In the genomic region with DNA sequence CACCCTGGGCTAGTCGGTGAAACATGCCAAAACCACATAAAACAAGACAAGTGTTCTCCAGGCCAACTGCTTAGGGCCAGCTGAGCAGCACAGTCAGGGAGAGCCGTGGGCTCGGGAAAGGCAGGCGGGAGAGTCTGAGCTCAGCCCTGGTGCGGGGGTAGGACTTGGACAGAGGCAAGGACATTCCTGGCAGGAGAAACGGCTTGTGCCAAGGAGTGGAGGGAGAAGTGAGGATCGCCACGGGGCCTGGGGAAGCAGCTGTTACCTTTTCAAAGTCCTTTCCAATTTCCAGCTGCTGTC, we compare ENCODE assay signal across 9 cellular contexts. TPM values are rescaled to one million over a fixed set of nuclear protein-coding genes. Genes with fewer than 3 reads are reported as not detected.
DNase-seq lines count a peak whose midpoint lies in the region; ATAC-seq and TF ChIP-seq lines count a peak whose summit lies in the region.
"Had no signal": no experiment of that assay in that cellular context is flagged by ENCODE, and none has a peak within 500 bp of the region (broad histone marks: within the 10 kb centered on the region; RNA-seq: fewer than 3 reads in every experiment).

No MANE protein-coding gene starts in this region.

- WGBS in lung, 2 donors = 22 to 31% methylated on average over 8 of the region's 8 CpGs
- 29% methylated on average over 8 of the region's 8 CpGs; no CpG with 5 or more reads in 1 of the 2 donors for WGBS in transverse colon (ENCODE audit: low coverage in 1 of 2), 2 donors

- peak; percentile 37 for ATAC-seq in lung (ENCODE audit: insufficient read depth, low FRiP score)
- ATAC-seq in CD4-positive, alpha-beta T cell (ENCODE audit: poor library complexity) = no peak
- no peak for ATAC-seq in natural killer cell treated with Interleukin-12 subunit alpha and Interleukin-12 subunit beta and Interleukin-15 and Interleukin-18, amount 100 ng/mL, for 72 hours

- CTCF ChIA-PET in CD4-positive, alpha-beta T cell (lab: Charles Lee) = no interaction called here

- no peaks in the 10 kb centered on the region for H3K27me3 ChIP-seq in lung (ENCODE audit: control insufficient read depth, insufficient read depth)
- H3K27me3 ChIP-seq in transverse colon = peaks cover 6% of the 10 kb centered on the region
- peaks cover 37% of the 10 kb centered on the region for H3K27me3 ChIP-seq in CD4-positive, alpha-beta T cell (ENCODE audit: control insufficient read depth, insufficient read depth, low read length)

- peak overlapping the region; percentile 91 for H3K27ac Mint-ChIP-seq in chondrocyte (ENCODE audit: unreplicated experiment)
- H3K27ac Mint-ChIP-seq in CD4-positive, alpha-beta T cell = no peak overlapping the region
- H3K27ac Mint-ChIP-seq in natural killer cell treated with Interleukin-12 subunit alpha and Interleukin-12 subunit beta and Interleukin-15 and Interleukin-18, amount 100 ng/mL, for 72 hours = no peak overlapping the region

- H3K4me1 ChIP-seq in lung (ENCODE audit: control insufficient read depth in 2 of 2, insufficient read depth in 2 of 2, low read length in 2 of 2) (peaks cover 0 to 12% of the 10 kb centered on the region in 2 donors), transverse colon (peaks cover 19 to 43% (median 33%) of the 10 kb centered on the region in 4 donors)

- no peaks in the 10 kb centered on the region for H3K27me3 Mint-ChIP-seq in chondrocyte (ENCODE audit: low read depth)
- peaks cover 31% of the 10 kb centered on the region for H3K27me3 Mint-ChIP-seq in CD4-positive, alpha-beta T cell
- H3K27me3 Mint-ChIP-seq in natural killer cell treated with Interleukin-12 subunit alpha and Interleukin-12 subunit beta and Interleukin-15 and Interleukin-18, amount 100 ng/mL, for 72 hours = peaks cover 13 to 32% of the 10 kb centered on the region in 2 donors

- H3K4me3 ChIP-seq in lung (no peak overlapping the region), transverse colon (no peak overlapping the region)

- intact Hi-C loops in transverse colon (cut with DNase I; ENCODE audit: low total_unique reads) = no loop called here
- intact Hi-C loops in CD4-positive, alpha-beta T cell (cut with DNase I, micrococcal nuclease) = no loop called here

- H3K9me3 ChIP-seq in lung (ENCODE audit: control insufficient read depth in 2 of 2, insufficient read depth in 1 of 2, low read length in 1 of 2) (no peaks in the 10 kb centered on the region), transverse colon (no peaks in the 10 kb centered on the region)
- H3K9me3 ChIP-seq in CD4-positive, alpha-beta T cell (ENCODE audit: control insufficient read depth, low read length) = no peaks in the 10 kb centered on the region

- H3K36me3 ChIP-seq in lung (ENCODE audit: control insufficient read depth in 2 of 2, insufficient read depth in 2 of 2, low read length in 2 of 2) = no peaks in the 10 kb centered on the region
- H3K36me3 ChIP-seq in transverse colon = no peaks in the 10 kb centered on the region

- H3K9me3 Mint-ChIP-seq in chondrocyte (ENCODE audit: low read depth) = no peaks in the 10 kb centered on the region
- no peaks in the 10 kb centered on the region for H3K9me3 Mint-ChIP-seq in CD4-positive, alpha-beta T cell
- H3K9me3 Mint-ChIP-seq in natural killer cell treated with Interleukin-12 subunit alpha and Interleukin-12 subunit beta and Interleukin-15 and Interleukin-18, amount 100 ng/mL, for 72 hours = no peaks in the 10 kb centered on the region

- POLR2A ChIA-PET in CD4-positive, alpha-beta T cell (lab: Charles Lee) = no interaction called here

- peaks cover 65% of the 10 kb centered on the region for H3K4me1 Mint-ChIP-seq in chondrocyte (ENCODE audit: low read depth)
- H3K4me1 Mint-ChIP-seq in CD4-positive, alpha-beta T cell (ENCODE audit: low read depth) = peaks cover 5% of the 10 kb centered on the region
- peaks cover 7 to 9% of the 10 kb centered on the region in 2 donors for H3K4me1 Mint-ChIP-seq in natural killer cell treated with Interleukin-12 subunit alpha and Interleukin-12 subunit beta and Interleukin-15 and Interleukin-18, amount 100 ng/mL, for 72 hours (ENCODE audit: low read depth in 2 of 2)

- H3K27ac ChIP-seq in lung (ENCODE audit: low read depth in 1 of 2, low read length in 1 of 2) (peak overlapping the region in 1 of 2 donors; percentile 12), transverse colon (peak overlapping the region; percentile 58 to 95 (median 81))
- no peak overlapping the region for H3K27ac ChIP-seq in CD4-positive, alpha-beta T cell (ENCODE audit: low read depth, low read length)

- TF ChIP-seq CTCF in chondrocyte (IDR thresholded peaks at IDR 0.05) (no peak), lung (IDR thresholded peaks at IDR 0.05; ENCODE audit: control extremely low read depth, extremely low read depth) (no peak), transverse colon (IDR thresholded peaks at IDR 0.05) (no peak)
- TF ChIP-seq CTCF in CD4-positive, alpha-beta T cell (IDR thresholded peaks at IDR 0.05) = no peak

- DNase-seq in M059J (ENCODE audit: low read depth) = peak; percentile 81
- no peak for DNase-seq in chondrocyte (ENCODE audit: low spot score)
- DNase-seq in lung (ENCODE audit: low spot score) = peak; percentile 49
- no peak for DNase-seq in transverse colon
- DNase-seq in CD4-positive, alpha-beta T cell = no peak
- no peak for DNase-seq in NCI-H774 (lab: John Stamatoyannopoulos, UW)
- no peak for DNase-seq in natural killer cell treated with Interleukin-12 subunit alpha and Interleukin-12 subunit beta and Interleukin-15 and Interleukin-18, amount 100 ng/mL, for 72 hours (ENCODE audit: low spot score)
- no peak for DNase-seq in activated CD8-positive, alpha-beta memory T cell treated with anti-CD3 and anti-CD28 coated beads, Interleukin-2, amount 50 U/mL, for 4 hours
- DNase-seq: NCI-H1417 had no signal

- peaks cover 54% of the 10 kb centered on the region for H3K36me3 Mint-ChIP-seq in chondrocyte (ENCODE audit: low read depth)
- no peaks in the 10 kb centered on the region for H3K36me3 Mint-ChIP-seq in CD4-positive, alpha-beta T cell (ENCODE audit: low read depth)
- H3K36me3 Mint-ChIP-seq in natural killer cell treated with Interleukin-12 subunit alpha and Interleukin-12 subunit beta and Interleukin-15 and Interleukin-18, amount 100 ng/mL, for 72 hours = no peaks in the 10 kb centered on the region

- TF ChIP-seq POLR2A in transverse colon (IDR thresholded peaks at IDR 0.05) = no peak

- in situ Hi-C loops in transverse colon (cut with MboI; ENCODE audit: low pct_ligation_motif_present in 1 of 4, low pct_unique_long_range_greater_than_20kb in 1 of 4, low sequenced_read_pairs in 3 of 4) = no loop called here

- peak overlapping the region; percentile 84 for H3K4me3 Mint-ChIP-seq in chondrocyte (ENCODE audit: unreplicated experiment)
- no peak overlapping the region for H3K4me3 Mint-ChIP-seq in CD4-positive, alpha-beta T cell
- no peak overlapping the region for H3K4me3 Mint-ChIP-seq in natural killer cell treated with Interleukin-12 subunit alpha and Interleukin-12 subunit beta and Interleukin-15 and Interleukin-18, amount 100 ng/mL, for 72 hours

- no peak for TF ChIP-seq EP300 in transverse colon (IDR thresholded peaks at IDR 0.05; ENCODE audit: low read depth)

RNA-seq across cellular contexts. Expression of a gene that starts 4.2 kb away (rescaled TPM):
- total RNA-seq in M059J (2014; rRNA removed; shearing (Covaris generic)) = 26.2 and 65.2 TPM in 2 replicates
- total RNA-seq in chondrocyte = 8,224 to 15,554 TPM (median 15,093 TPM) in 3 replicates
- total RNA-seq in lung = 100 to 1,000 TPM; 149 to 274 TPM
- polyA plus RNA-seq in lung = 10 to 100 TPM; 60.4 to 99.5 TPM
- total RNA-seq in transverse colon = 100 to 1,000 TPM in 1 of 4 donors, 10 to 100 TPM in 2, 1 to 10 TPM in 1; 8.4 to 147 (median 25.8) TPM
- total RNA-seq in CD4-positive, alpha-beta T cell = not detected
- total RNA-seq in natural killer cell treated with Interleukin-12 subunit alpha and Interleukin-12 subunit beta and Interleukin-15 and Interleukin-18, amount 100 ng/mL, for 72 hours = under 1 TPM in 1 of 2 donors, not detected in 1; 0.10 TPM

RNA-seq across cellular contexts. Expression of a gene that starts 51.5 kb away (rescaled TPM):
- 55.1 and 105 TPM in 2 replicates for total RNA-seq in M059J (2014; rRNA removed; shearing (Covaris generic))
- total RNA-seq in chondrocyte = 39.1 to 46.5 TPM (median 41.5 TPM) in 3 replicates
- total RNA-seq in lung = 10 to 100 TPM; 11.2 to 41.0 TPM
- 10 to 100 TPM; 14.0 to 20.5 TPM for polyA plus RNA-seq in lung
- 10 to 100 TPM; 13.4 to 44.2 (median 27.1) TPM for total RNA-seq in transverse colon
- total RNA-seq in CD4-positive, alpha-beta T cell = 1 to 10 TPM; 7.8 to 8.2 TPM
- total RNA-seq in natural killer cell treated with Interleukin-12 subunit alpha and Interleukin-12 subunit beta and Interleukin-15 and Interleukin-18, amount 100 ng/mL, for 72 hours = 10 to 100 TPM; 48.4 to 52.9 TPM

Comparison
In these comparisons a context has a peak if more than half of its experiments do, and no peak if none do; other contexts are left out.
1. DNase-seq: peak in M059J (single experiment) and lung (single experiment); none in chondrocyte (single experiment), transverse colon (single experiment), CD4-positive, alpha-beta T cell (0 of 10), NCI-H774 (single experiment), natural killer cell treated with Interleukin-12 subunit alpha and Interleukin-12 subunit beta and Interleukin-15 and Interleukin-18, amount 100 ng/mL, for 72 hours (single experiment) and activated CD8-positive, alpha-beta memory T cell treated with anti-CD3 and anti-CD28 coated beads, Interleukin-2, amount 50 U/mL, for 4 hours (single experiment).
2. RNA of a gene that starts 4.2 kb away (total RNA-seq): 8,224 to 15,554 TPM in chondrocyte; 149 to 274 TPM in lung, 26.2 to 65.2 TPM in M059J, 8.4 to 147 TPM in transverse colon, 0.10 TPM in natural killer cell treated with Interleukin-12 subunit alpha and Interleukin-12 subunit beta and Interleukin-15 and Interleukin-18, amount 100 ng/mL, for 72 hours and not detected in CD4-positive, alpha-beta T cell; every median in the first group is over 10 times any median in the second.